8 cellular contexts compared by ENCODE assay signal in genomic region chr2:42105330-42106256, GRCh38. TPM values are rescaled to one million over a fixed set of nuclear protein-coding genes. Genes with fewer than 3 reads are reported as not detected.
DNase-seq lines count a peak whose midpoint lies in the region; ATAC-seq, FAIRE-seq and TF ChIP-seq lines count a peak whose summit lies in the region.

No MANE protein-coding gene starts in this region.

- H3K27me3 ChIP-seq in GM06990 (replicated peaks; ENCODE audit: control insufficient read depth, insufficient read depth, low read length), result no peaks in the 10 kb centered on the region

- FAIRE-seq in urothelium cell line (lab: Jason Lieb, UNC), result no peak

- TF ChIP-seq CTCF in GM06990 (IDR thresholded peaks at IDR 0.05; ENCODE audit: insufficient read depth, low read length, poor library complexity, severe bottlenecking), result no peak

- no peaks in the 10 kb centered on the region for H3K36me3 ChIP-seq in GM06990 (ENCODE audit: control insufficient read depth, insufficient read depth, low read length)

- H3K4me3 ChIP-seq in GM06990 (replicated peaks; ENCODE audit: low read depth, low read length), result no peak overlapping the region

- ATAC-seq in GM21717 (IDR thresholded peaks at IDR 0.05; ENCODE audit: unreplicated experiment), result peak; percentile 44
- peak; percentile 43 for ATAC-seq in left lobe of liver

- DNase-seq in GM06990 (ENCODE audit: extremely low read depth, insufficient read length) (peak; percentile 69), NCI-H146 (lab: John Stamatoyannopoulos, UW) (peak; percentile 78), activated T-cell treated with anti-CD3 and anti-CD28 coated beads for 4 hours (peak; percentile 64), left lobe of liver (ENCODE audit: low spot score) (peak; percentile 61), dermis blood vessel endothelial cell (no peak), urothelium cell line (ENCODE audit: low spot score) (no peak)
- DNase-seq in stimulated activated CD8-positive, alpha-beta memory T cell treated with anti-CD3 and anti-CD28 coated beads, Interleukin-4, amount 100 ng/mL, for 4 hours (ENCODE audit: low read depth in 2 of 2, low spot score in 1 of 2), result peak; percentile 54 to 58

RNA-seq across cellular contexts. Expression of gene PKDCC, which starts 57.8 kb away (rescaled TPM):
- total RNA-seq in left lobe of liver (14.2 TPM), dermis blood vessel endothelial cell (2.0 and 2.6 TPM in 2 replicates)

Comparison
In these comparisons a context has a peak if more than half of its experiments do, and no peak if none do; other contexts are left out.
1. DNase-seq: peak in GM06990 (single experiment), NCI-H146 (single experiment), activated T-cell treated with anti-CD3 and anti-CD28 coated beads for 4 hours (single experiment), left lobe of liver (single experiment) and stimulated activated CD8-positive, alpha-beta memory T cell treated with anti-CD3 and anti-CD28 coated beads, Interleukin-4, amount 100 ng/mL, for 4 hours (2 of 2); none in dermis blood vessel endothelial cell (single experiment) and urothelium cell line (single experiment).